In the genomic region with DNA sequence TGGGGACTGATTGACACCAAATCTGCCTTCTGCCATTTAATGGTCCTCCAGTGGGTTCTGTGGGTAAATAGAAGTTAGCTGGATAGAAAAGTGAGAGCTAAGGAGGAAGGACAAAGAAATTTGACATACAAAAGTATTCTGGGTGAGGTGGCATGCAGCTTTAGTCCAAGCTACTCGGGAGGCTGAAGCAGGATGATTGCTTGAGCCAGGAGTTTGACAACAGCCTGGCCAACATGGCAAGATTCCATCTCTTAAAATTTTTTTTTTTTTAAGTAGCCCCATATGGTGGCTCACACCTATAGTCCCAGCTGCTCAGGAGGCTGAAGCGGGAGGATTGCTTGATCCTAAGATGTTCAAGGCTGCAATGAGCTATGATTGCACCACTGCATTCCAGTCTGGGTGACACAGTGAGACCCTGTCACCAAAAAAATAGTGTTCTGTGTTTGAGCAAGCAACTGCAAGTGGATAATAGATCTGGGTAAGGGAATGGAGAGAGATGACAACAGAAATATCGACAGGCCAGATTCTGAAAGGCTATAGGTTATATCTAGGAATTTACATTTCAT, we compare ENCODE assay signal across 32 cellular contexts. TPM values are rescaled to one million over a fixed set of nuclear protein-coding genes. Genes with fewer than 3 reads are reported as not detected.
DNase-seq lines count a peak whose midpoint lies in the region; ATAC-seq and TF ChIP-seq lines count a peak whose summit lies in the region.
"Had no signal": no experiment of that assay in that cellular context is flagged by ENCODE, and none has a peak within 500 bp of the region (broad histone marks: within the 10 kb centered on the region; RNA-seq: fewer than 3 reads in every experiment).

No MANE protein-coding gene starts in this region.

- peak overlapping the region in 5 of 7 donors; percentile 20 to 75 (median 61) for H3K27ac Mint-ChIP-seq in CD4-positive, alpha-beta memory T cell
- H3K27ac Mint-ChIP-seq in CD8-positive, alpha-beta memory T cell, result peak overlapping the region in 7 of 8 donors; percentile 12 to 64 (median 51)
- peak overlapping the region; percentile 0 to 32 for H3K27ac Mint-ChIP-seq in effector memory CD8-positive, alpha-beta T cell
- H3K27ac Mint-ChIP-seq in naive B cell (peak overlapping the region in 4 of 6 donors; percentile 3 to 59 (median 42)), MCF 10A (ENCODE audit: low read depth, unreplicated experiment) (no peak overlapping the region), endothelial cell (ENCODE audit: unreplicated experiment) (no peak overlapping the region)
- H3K27ac Mint-ChIP-seq: dendritic cell treated with granulocyte-macrophage colony-stimulating factor and Interleukin-4, amounts not matched to agents 40 ng/mL and 50 ng/mL, for 4 days; endodermal cell; GM23338; mesothelial cell of epicardium; nephron had no signal

- peaks cover 3% of the 10 kb centered on the region for H3K4me1 ChIP-seq in CD4-positive, alpha-beta memory T cell (ENCODE audit: insufficient read depth, low read length)
- no peaks in the 10 kb centered on the region for H3K4me1 ChIP-seq in CD8-positive, alpha-beta memory T cell (ENCODE audit: insufficient read depth, low read length)
- H3K4me1 ChIP-seq: ascending aorta; BLaER1 treated with 17β-estradiol and CSF1 and Interleukin-3, amounts not matched to agents 10 nM and 100 nM; upper lobe of right lung had no signal

- no peak for TF ChIP-seq CTCF in MCF 10A (IDR thresholded peaks at IDR 0.05; ENCODE audit: unreplicated experiment)
- no peak for TF ChIP-seq CTCF in endothelial cell (IDR thresholded peaks at IDR 0.05; ENCODE audit: unreplicated experiment)

- no peaks in the 10 kb centered on the region for H3K9me3 Mint-ChIP-seq in CD4-positive, alpha-beta memory T cell
- H3K9me3 Mint-ChIP-seq in CD8-positive, alpha-beta memory T cell, result no peaks in the 10 kb centered on the region
- no peaks in the 10 kb centered on the region for H3K9me3 Mint-ChIP-seq in effector memory CD8-positive, alpha-beta T cell
- H3K9me3 Mint-ChIP-seq in naive B cell (no peaks in the 10 kb centered on the region), MCF 10A (ENCODE audit: unreplicated experiment) (no peaks in the 10 kb centered on the region), endothelial cell (ENCODE audit: unreplicated experiment) (no peaks in the 10 kb centered on the region)
- H3K9me3 Mint-ChIP-seq: dendritic cell treated with granulocyte-macrophage colony-stimulating factor and Interleukin-4, amounts not matched to agents 40 ng/mL and 50 ng/mL, for 4 days; endodermal cell; GM23338; mesothelial cell of epicardium; nephron had no signal

- H3K27me3 Mint-ChIP-seq in CD4-positive, alpha-beta memory T cell, result no peaks in the 10 kb centered on the region
- no peaks in the 10 kb centered on the region for H3K27me3 Mint-ChIP-seq in CD8-positive, alpha-beta memory T cell
- H3K27me3 Mint-ChIP-seq in effector memory CD8-positive, alpha-beta T cell, result no peaks in the 10 kb centered on the region
- H3K27me3 Mint-ChIP-seq in naive B cell (no peaks in the 10 kb centered on the region), MCF 10A (ENCODE audit: insufficient read depth, unreplicated experiment) (no peaks in the 10 kb centered on the region), endothelial cell (ENCODE audit: unreplicated experiment) (no peaks in the 10 kb centered on the region)
- H3K27me3 Mint-ChIP-seq: dendritic cell treated with granulocyte-macrophage colony-stimulating factor and Interleukin-4, amounts not matched to agents 40 ng/mL and 50 ng/mL, for 4 days had no signal

- ATAC-seq in effector memory CD8-positive, alpha-beta T cell (replicated peaks), result no peak
- ATAC-seq in naive B cell (ENCODE audit: low read depth in 2 of 2), result no peak
- ATAC-seq: esophagus mucosa, GM23338, HepG2, upper lobe of right lung had no signal

- no peaks in the 10 kb centered on the region for H3K9me3 ChIP-seq in CD4-positive, alpha-beta memory T cell (ENCODE audit: control insufficient read depth in 1 of 2, low read length in 2 of 2)
- no peaks in the 10 kb centered on the region for H3K9me3 ChIP-seq in CD8-positive, alpha-beta memory T cell (ENCODE audit: low read length)
- H3K9me3 ChIP-seq: ascending aorta; BLaER1 treated with 17β-estradiol and CSF1 and Interleukin-3, amounts not matched to agents 10 nM and 100 nM; upper lobe of right lung had no signal

- no peak overlapping the region for H3K4me3 Mint-ChIP-seq in CD4-positive, alpha-beta memory T cell
- H3K4me3 Mint-ChIP-seq in CD8-positive, alpha-beta memory T cell, result no peak overlapping the region
- no peak overlapping the region for H3K4me3 Mint-ChIP-seq in effector memory CD8-positive, alpha-beta T cell
- H3K4me3 Mint-ChIP-seq in naive B cell (no peak overlapping the region), MCF 10A (ENCODE audit: unreplicated experiment) (no peak overlapping the region), endothelial cell (ENCODE audit: unreplicated experiment) (no peak overlapping the region)
- H3K4me3 Mint-ChIP-seq: dendritic cell treated with granulocyte-macrophage colony-stimulating factor and Interleukin-4, amounts not matched to agents 40 ng/mL and 50 ng/mL, for 4 days; endodermal cell; GM23338; mesothelial cell of epicardium; nephron had no signal

- H3K4me1 Mint-ChIP-seq in CD4-positive, alpha-beta memory T cell, result peaks cover 22 to 35% (median 26%) of the 10 kb centered on the region in 4 donors
- peaks cover 24 to 49% (median 47%) of the 10 kb centered on the region in 3 donors for H3K4me1 Mint-ChIP-seq in CD8-positive, alpha-beta memory T cell
- H3K4me1 Mint-ChIP-seq in effector memory CD8-positive, alpha-beta T cell (ENCODE audit: low read depth in 2 of 2), result peaks cover 9 to 26% of the 10 kb centered on the region in 2 donors
- peaks cover 0 to 5% (median 0%) of the 10 kb centered on the region in 3 donors for H3K4me1 Mint-ChIP-seq in naive B cell
- peaks cover 4% of the 10 kb centered on the region for H3K4me1 Mint-ChIP-seq in MCF 10A (ENCODE audit: insufficient read depth, unreplicated experiment)
- no peaks in the 10 kb centered on the region for H3K4me1 Mint-ChIP-seq in endothelial cell (ENCODE audit: unreplicated experiment)
- H3K4me1 Mint-ChIP-seq: endodermal cell, GM23338, mesothelial cell of epicardium, nephron had no signal

- H3K36me3 ChIP-seq in CD4-positive, alpha-beta memory T cell (ENCODE audit: insufficient read depth, low read length), result peaks cover 34% of the 10 kb centered on the region
- peaks cover 57% of the 10 kb centered on the region for H3K36me3 ChIP-seq in CD8-positive, alpha-beta memory T cell (ENCODE audit: insufficient read depth, low read length)

- no TSS peak for BruUV-seq in MCF 10A (replicated peaks; lab: Mats Ljungman, UMichigan)

- DNase-seq in CD4-positive, alpha-beta memory T cell, result no peak
- DNase-seq in CD8-positive, alpha-beta memory T cell, result no peak
- DNase-seq in effector memory CD8-positive, alpha-beta T cell, result no peak
- DNase-seq in naive B cell (no peak), MCF 10A (ENCODE audit: unreplicated experiment) (no peak), endothelial cell (ENCODE audit: low spot score) (no peak), T-helper 9 cell (no peak), ureter (ENCODE audit: low spot score) (no peak)
- DNase-seq: activated naive CD4-positive, alpha-beta T cell treated with anti-CD3 and anti-CD28 coated beads, Interleukin-2, amount 50 U/mL, for 16 hours; activated T-cell treated with anti-CD3 and anti-CD28 coated beads, Interleukin-2, amount 50 U/mL, for 48 hours; Calu3; endodermal cell; islet precursor cell; Kasumi-1; MV-4-11; NCI-H1436; NCI-H2081; NCI-H226; PC-9; SHP77; small intestine; stimulated activated naive CD4-positive, alpha-beta T cell; T-helper 2 cell; upper lobe of right lung had no signal

- POLR2A ChIA-PET in CD4-positive, alpha-beta memory T cell (lab: Charles Lee; ENCODE audit: partially characterized antibody), result interaction anchor here (0.6 kb wide), 2 partner anchors 165 to 240 kb away, joined by 3 read pairs; no protein-coding TSS in a partner anchor
- POLR2A ChIA-PET in CD8-positive, alpha-beta memory T cell (lab: Charles Lee), result no interaction called here
- POLR2A ChIA-PET in MCF 10A (lab: Yijun Ruan, JAX), result interaction anchor here (0.6 to 0.9 kb wide), 2 partner anchors 13 to 63 kb away, joined by 3 read pairs; no protein-coding TSS in a partner anchor

- H3K36me3 Mint-ChIP-seq in CD4-positive, alpha-beta memory T cell, result peaks cover 47 to 73% of the 10 kb centered on the region in 2 donors
- H3K36me3 Mint-ChIP-seq in CD8-positive, alpha-beta memory T cell, result peaks cover 3 to 83% (median 23%) of the 10 kb centered on the region in 3 donors
- peaks cover 88% of the 10 kb centered on the region for H3K36me3 Mint-ChIP-seq in effector memory CD8-positive, alpha-beta T cell (ENCODE audit: insufficient read depth)
- peaks cover 26 to 27% of the 10 kb centered on the region in 2 donors for H3K36me3 Mint-ChIP-seq in naive B cell
- H3K36me3 Mint-ChIP-seq in MCF 10A (ENCODE audit: insufficient read depth, unreplicated experiment), result peaks cover 85% of the 10 kb centered on the region
- H3K36me3 Mint-ChIP-seq in endothelial cell (ENCODE audit: low read depth, unreplicated experiment), result peaks cover 37% of the 10 kb centered on the region

- CTCF ChIA-PET in CD4-positive, alpha-beta memory T cell (lab: Charles Lee; ENCODE audit: partially characterized antibody), result interaction anchor here (2.7 kb wide), 1 partner anchor 180 kb away, joined by 20 read pairs; no protein-coding TSS in a partner anchor
- CTCF ChIA-PET in CD8-positive, alpha-beta memory T cell (lab: Charles Lee), result interaction anchor here (1.3 kb wide), 1 partner anchor 180 kb away, joined by 5 read pairs; no protein-coding TSS in a partner anchor
- CTCF ChIA-PET in MCF 10A (lab: Yijun Ruan, JAX), result no interaction called here

- H3K4me3 ChIP-seq in CD4-positive, alpha-beta memory T cell (ENCODE audit: low read length in 2 of 2), result no peak overlapping the region
- H3K4me3 ChIP-seq in CD8-positive, alpha-beta memory T cell (ENCODE audit: low read length), result no peak overlapping the region
- H3K4me3 ChIP-seq: ascending aorta; BLaER1 treated with 17β-estradiol and CSF1 and Interleukin-3, amounts not matched to agents 10 nM and 100 nM; GM23338; PC-9; upper lobe of right lung had no signal

- intact Hi-C loops in CD4-positive, alpha-beta memory T cell (cut with micrococcal nuclease), result loop anchor here (5.0 kb wide), 1 partner anchor 588 kb away; no protein-coding TSS in a partner anchor
- intact Hi-C loops in MCF 10A (cut with micrococcal nuclease), result loop anchor here (5.0 to 10.0 kb wide), 2 partner anchors 178 to 585 kb away; no protein-coding TSS in a partner anchor

- H3K27me3 ChIP-seq in CD4-positive, alpha-beta memory T cell (ENCODE audit: insufficient read depth, low read length), result no peaks in the 10 kb centered on the region
- H3K27me3 ChIP-seq in CD8-positive, alpha-beta memory T cell (ENCODE audit: insufficient read depth, low read length, poor library complexity, severe bottlenecking), result no peaks in the 10 kb centered on the region
- H3K27me3 ChIP-seq: ascending aorta; BLaER1 treated with 17β-estradiol and CSF1 and Interleukin-3, amounts not matched to agents 10 nM and 100 nM; upper lobe of right lung had no signal

- H3K27ac ChIP-seq in CD4-positive, alpha-beta memory T cell (ENCODE audit: low read depth, low read length), result no peak overlapping the region
- H3K27ac ChIP-seq in CD8-positive, alpha-beta memory T cell (ENCODE audit: low read depth, low read length), result no peak overlapping the region
- H3K27ac ChIP-seq: ascending aorta; BLaER1 treated with 17β-estradiol and CSF1 and Interleukin-3, amounts not matched to agents 10 nM and 100 nM; PC-9; upper lobe of right lung had no signal

RNA-seq across cellular contexts. Expression of gene RTCA, which starts 13.4 kb away (rescaled TPM):
- 10 to 100 TPM; 39.7 to 41.4 TPM for total RNA-seq in CD4-positive, alpha-beta memory T cell
- polyA plus RNA-seq in CD4-positive, alpha-beta memory T cell, result 10 to 100 TPM; 19.0 to 24.6 TPM
- total RNA-seq in CD8-positive, alpha-beta memory T cell, result 10 to 100 TPM; 64.5 to 68.3 TPM
- 25.2 TPM for polyA plus RNA-seq in CD8-positive, alpha-beta memory T cell
- polyA plus RNA-seq in naive B cell (ENCODE audit: low read depth in 6 of 6), result 10 to 100 TPM; 11.1 to 21.8 (median 16.0) TPM
- total RNA-seq in MCF 10A (2022) (60.4 and 62.3 TPM in 2 replicates), endothelial cell (ENCODE audit: unreplicated experiment) (46.3 TPM), ureter (30.3 TPM)

RNA-seq across cellular contexts. Expression of gene DBT, which starts 29.8 kb away (rescaled TPM):
- 10 to 100 TPM; 16.1 to 16.8 TPM for total RNA-seq in CD4-positive, alpha-beta memory T cell
- 1 to 10 TPM; 2.1 to 6.5 TPM for polyA plus RNA-seq in CD4-positive, alpha-beta memory T cell
- 10 to 100 TPM; 13.6 to 13.9 TPM for total RNA-seq in CD8-positive, alpha-beta memory T cell
- 6.0 TPM for polyA plus RNA-seq in CD8-positive, alpha-beta memory T cell
- 1 to 10 TPM; 2.1 to 7.2 (median 4.5) TPM for polyA plus RNA-seq in naive B cell (ENCODE audit: low read depth in 6 of 6)
- total RNA-seq in MCF 10A (2022) (9.1 and 11.0 TPM in 2 replicates), endothelial cell (ENCODE audit: unreplicated experiment) (8.7 TPM), ureter (24.3 TPM)

Comparison
In these comparisons a context has a peak if more than half of its experiments do, and no peak if none do; other contexts are left out.
1. H3K27ac Mint-ChIP-seq: peak in CD4-positive, alpha-beta memory T cell (5 of 7), CD8-positive, alpha-beta memory T cell (7 of 8), effector memory CD8-positive, alpha-beta T cell (2 of 2) and naive B cell (4 of 6); none in MCF 10A (single experiment) and endothelial cell (single experiment).